8 cellular contexts compared by ENCODE assay signal in genomic region chr10:102596506-102596971, GRCh38. TPM values are rescaled to one million over a fixed set of nuclear protein-coding genes. Genes with fewer than 3 reads are reported as not detected.
DNase-seq lines count a peak whose midpoint lies in the region; ATAC-seq and TF ChIP-seq lines count a peak whose summit lies in the region.

No MANE protein-coding gene starts in this region.

- DNase-seq in Caki2 (ENCODE audit: low read depth) (peak; percentile 50), H4 (ENCODE audit: low spot score) (peak; percentile 62), NCI-H526 treated with DMSO at 0.1 percent for 48 hours (lab: John Stamatoyannopoulos, UW) (peak; percentile 28), astrocyte of the spinal cord (ENCODE audit: low read depth, low spot score) (peak; percentile 51), spleen (no peak)

- H3K9me3 ChIP-seq in iPS-20b (ENCODE audit: insufficient read depth, low read depth, low read length) = no peaks in the 10 kb centered on the region
- H3K9me3 ChIP-seq in spleen = no peaks in the 10 kb centered on the region

- TF ChIP-seq POLR2A in spleen (IDR thresholded peaks at IDR 0.05) = no peak

- H3K27ac ChIP-seq in iPS-20b (ENCODE audit: low read length) = no peak overlapping the region
- H3K27ac ChIP-seq in spleen = peak overlapping the region; percentile 36 to 78 (median 63)

- peak; percentile 92 for TF ChIP-seq CTCF in astrocyte of the spinal cord (IDR thresholded peaks at IDR 0.05; ENCODE audit: low read depth, low read length)
- peak; percentile 48 to 86 (median 70) for TF ChIP-seq CTCF in spleen (IDR thresholded peaks at IDR 0.05 in 8 of 11, conservative IDR thresholded peaks at IDR 0.05 in 3 of 11)

- intact Hi-C loops in spleen (cut with DNase I; ENCODE audit: low total_unique reads) = no loop called here

- ATAC-seq in HG02610 (IDR thresholded peaks at IDR 0.05; ENCODE audit: unreplicated experiment) = no peak
- no peak for ATAC-seq in activated CD4-positive, CD25-positive, alpha-beta regulatory T cell treated with anti-CD3 and anti-CD28 coated beads, Interleukin-2, amount 50 U/mL, for 24 hours

- H3K36me3 ChIP-seq in iPS-20b (ENCODE audit: insufficient read depth, low read depth, low read length) (no peaks in the 10 kb centered on the region; the same call in 1 of the 2 replicates), spleen (peaks cover 0 to 97% (median 32%) of the 10 kb centered on the region in 6 donors)

- H3K4me3 ChIP-seq in astrocyte of the spinal cord (ENCODE audit: low read depth, low read length) (no peak overlapping the region), iPS-20b (ENCODE audit: low read length) (no peak overlapping the region), spleen (no peak overlapping the region)

- 41 to 80% (median 59%) methylated on average over 2 to 3 of the region's 3 CpGs for whole genome bisulfite sequencing in spleen, 5 donors

- peak overlapping the region; percentile 7; the same call in 1 of the 2 replicates for H3K9ac ChIP-seq in iPS-20b (ENCODE audit: low read depth, low read length)

- in situ Hi-C loops in Caki2 (cut with HindIII; ENCODE audit: low pct_unique_long_range_greater_than_20kb, low sequenced_read_pairs) = no loop called here
- in situ Hi-C loops in astrocyte of the spinal cord (cut with HindIII; ENCODE audit: low sequenced_read_pairs) = no loop called here

- H3K4me1 ChIP-seq in iPS-20b (ENCODE audit: insufficient read depth, low read length) = peaks cover 9% of the 10 kb centered on the region
- peaks cover 12 to 63% (median 44%) of the 10 kb centered on the region in 6 donors for H3K4me1 ChIP-seq in spleen

- no peaks in the 10 kb centered on the region for H3K27me3 ChIP-seq in iPS-20b (ENCODE audit: insufficient read depth, low read length)
- H3K27me3 ChIP-seq in spleen (replicated peaks in 1 of 7) = no peaks in the 10 kb centered on the region

RNA-seq across cellular contexts. Expression of gene TRIM8, which starts 47.7 kb away (rescaled TPM):
- 69.2 and 73.4 TPM in 2 replicates for total RNA-seq in Caki2 (2014; rRNA removed; shearing (Covaris generic); ENCODE audit: low replicate concordance)
- total RNA-seq in H4 (2014; rRNA removed; shearing (Covaris generic)) = 15.8 and 18.5 TPM in 2 replicates
- total RNA-seq in spleen = 100 to 1,000 TPM in 2 of 7 donors, 10 to 100 TPM in 5; 86.3 to 116 (median 94.9) TPM
- polyA plus RNA-seq in spleen = 10 to 100 TPM; 23.5 to 37.6 (median 27.0) TPM
